In the genomic region with DNA sequence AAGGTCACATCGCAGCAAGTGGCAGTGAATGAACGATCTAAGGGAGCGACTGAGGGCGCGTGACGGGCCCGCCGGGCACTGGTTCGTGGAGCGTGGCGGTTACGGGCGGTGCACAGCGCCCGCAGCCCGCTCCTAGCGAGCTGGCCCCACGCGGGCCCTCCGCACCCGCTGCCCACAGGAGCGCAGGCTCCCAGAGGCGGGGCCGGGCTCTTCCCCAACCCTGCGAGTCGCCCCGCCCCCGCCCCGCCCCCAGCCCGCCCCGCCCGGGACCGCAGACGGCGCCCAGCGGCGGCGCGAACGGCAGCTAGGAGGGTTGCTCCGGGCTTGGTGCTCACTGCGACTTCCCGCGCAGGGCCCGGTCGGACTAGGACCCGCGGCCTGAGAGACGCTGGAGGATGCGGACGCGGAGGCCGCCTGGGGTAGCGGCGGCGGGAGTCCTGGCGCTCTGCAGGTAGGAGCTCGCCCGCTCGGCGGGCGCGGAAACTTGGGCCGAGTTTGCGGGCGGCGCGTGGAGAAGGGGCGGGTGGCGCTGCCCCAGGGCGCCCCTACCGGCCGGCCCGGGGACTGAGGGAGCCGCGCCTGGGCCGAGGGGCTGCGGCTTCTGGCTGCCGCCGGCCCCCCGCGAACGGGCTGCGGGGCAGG, we compare ENCODE assay signal across 1 cellular context.
TF ChIP-seq lines count a peak whose summit lies in the region.

C15orf39 (plus strand) TSS at position 274 of the 642 bp plus-strand sequence. CDS start 4,167 bp downstream, outside the sequence.

TF ChIP-seq in K562, 482 proteins besides CTCF, POLR2A, EP300 and RAD21 (continued from another document and continues in another):
- TF ChIP-seq, protein P1, sequence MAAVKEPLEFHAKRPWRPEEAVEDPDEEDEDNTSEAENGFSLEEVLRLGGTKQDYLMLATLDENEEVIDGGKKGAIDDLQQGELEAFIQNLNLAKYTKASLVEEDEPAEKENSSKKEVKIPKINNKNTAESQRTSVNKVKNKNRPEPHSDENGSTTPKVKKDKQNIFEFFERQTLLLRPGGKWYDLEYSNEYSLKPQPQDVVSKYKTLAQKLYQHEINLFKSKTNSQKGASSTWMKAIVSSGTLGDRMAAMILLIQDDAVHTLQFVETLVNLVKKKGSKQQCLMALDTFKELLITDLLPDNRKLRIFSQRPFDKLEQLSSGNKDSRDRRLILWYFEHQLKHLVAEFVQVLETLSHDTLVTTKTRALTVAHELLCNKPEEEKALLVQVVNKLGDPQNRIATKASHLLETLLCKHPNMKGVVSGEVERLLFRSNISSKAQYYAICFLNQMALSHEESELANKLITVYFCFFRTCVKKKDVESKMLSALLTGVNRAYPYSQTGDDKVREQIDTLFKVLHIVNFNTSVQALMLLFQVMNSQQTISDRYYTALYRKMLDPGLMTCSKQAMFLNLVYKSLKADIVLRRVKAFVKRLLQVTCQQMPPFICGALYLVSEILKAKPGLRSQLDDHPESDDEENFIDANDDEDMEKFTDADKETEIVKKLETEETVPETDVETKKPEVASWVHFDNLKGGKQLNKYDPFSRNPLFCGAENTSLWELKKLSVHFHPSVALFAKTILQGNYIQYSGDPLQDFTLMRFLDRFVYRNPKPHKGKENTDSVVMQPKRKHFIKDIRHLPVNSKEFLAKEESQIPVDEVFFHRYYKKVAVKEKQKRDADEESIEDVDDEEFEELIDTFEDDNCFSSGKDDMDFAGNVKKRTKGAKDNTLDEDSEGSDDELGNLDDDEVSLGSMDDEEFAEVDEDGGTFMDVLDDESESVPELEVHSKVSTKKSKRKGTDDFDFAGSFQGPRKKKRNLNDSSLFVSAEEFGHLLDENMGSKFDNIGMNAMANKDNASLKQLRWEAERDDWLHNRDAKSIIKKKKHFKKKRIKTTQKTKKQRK (IDR thresholded peaks at IDR 0.05; ENCODE audit: borderline replicate concordance, low read depth, low read length), result no peak
- peak; percentile 79; the same call in 1 of the 2 replicates for TF ChIP-seq E2F1 (CRISPR knock-in tag; IDR thresholded peaks at IDR 0.05)
- TF ChIP-seq VEZF1 (CRISPR knock-in tag; IDR thresholded peaks at IDR 0.05), result peak; percentile 89
- no peak for TF ChIP-seq CHD2 (IDR thresholded peaks at IDR 0.05; ENCODE audit: low read depth, low read length)
- TF ChIP-seq TBP (optimal IDR thresholded peaks at IDR 0.05; ENCODE audit: low read depth, low read length), result peak; percentile 82
- 0 out of 2 replicates have a peak, but pooled peaks have one; percentile 19 for TF ChIP-seq ZNF592 (IDR thresholded peaks at IDR 0.05)
- 0 out of 2 replicates have a peak, but pooled peaks have one; percentile 8 for TF ChIP-seq GABPB1 (CRISPR knock-in tag; IDR thresholded peaks at IDR 0.05)
- no peak for TF ChIP-seq ZNF217 (CRISPR knock-in tag; IDR thresholded peaks at IDR 0.05)
- TF ChIP-seq CEBPB (tag; IDR thresholded peaks at IDR 0.05), result no peak
- TF ChIP-seq FOXJ3 (CRISPR knock-in tag; IDR thresholded peaks at IDR 0.05), result no peak
- no peak for TF ChIP-seq ZKSCAN8 (CRISPR knock-in tag; IDR thresholded peaks at IDR 0.05)
- TF ChIP-seq, protein P2, sequence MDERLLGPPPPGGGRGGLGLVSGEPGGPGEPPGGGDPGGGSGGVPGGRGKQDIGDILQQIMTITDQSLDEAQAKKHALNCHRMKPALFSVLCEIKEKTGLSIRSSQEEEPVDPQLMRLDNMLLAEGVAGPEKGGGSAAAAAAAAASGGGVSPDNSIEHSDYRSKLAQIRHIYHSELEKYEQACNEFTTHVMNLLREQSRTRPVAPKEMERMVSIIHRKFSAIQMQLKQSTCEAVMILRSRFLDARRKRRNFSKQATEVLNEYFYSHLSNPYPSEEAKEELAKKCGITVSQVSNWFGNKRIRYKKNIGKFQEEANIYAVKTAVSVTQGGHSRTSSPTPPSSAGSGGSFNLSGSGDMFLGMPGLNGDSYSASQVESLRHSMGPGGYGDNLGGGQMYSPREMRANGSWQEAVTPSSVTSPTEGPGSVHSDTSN (CRISPR knock-in tag; IDR thresholded peaks at IDR 0.05; ENCODE audit: low read depth), result no peak
- TF ChIP-seq, protein P2 (tag; conservative IDR thresholded peaks at IDR 0.05; ENCODE audit: low read depth), result no peak
- TF ChIP-seq TAF15 (IDR thresholded peaks at IDR 0.05; ENCODE audit: low read depth, low read length), result no peak
- TF ChIP-seq SMAD4 (CRISPR knock-in tag; conservative IDR thresholded peaks at IDR 0.05), result peak; percentile 94
- TF ChIP-seq REST (CRISPR knock-in tag; IDR thresholded peaks at IDR 0.05; ENCODE audit: low read depth), result peak; percentile 62
- peak in 1 of 2 experiments; percentile 82 for TF ChIP-seq E2F6 (IDR thresholded peaks at IDR 0.05; ENCODE audit: borderline replicate concordance in 1 of 2, extremely low read depth in 1 of 2, insufficient read depth in 1 of 2, insufficient read length in 1 of 2, low read depth in 1 of 2, low read length in 1 of 2, poor library complexity in 1 of 2, severe bottlenecking in 1 of 2)
- TF ChIP-seq SLC30A9 (CRISPR knock-in tag; IDR thresholded peaks at IDR 0.05), result no peak
- peak; percentile 79 for TF ChIP-seq RBFOX2 (IDR thresholded peaks at IDR 0.05; ENCODE audit: low read depth, low read length)
- TF ChIP-seq EHMT2 (IDR thresholded peaks at IDR 0.05), result no peak
- TF ChIP-seq ZNF354B (CRISPR knock-in tag; IDR thresholded peaks at IDR 0.05), result no peak
- TF ChIP-seq BHLHE40 (IDR thresholded peaks at IDR 0.05; ENCODE audit: low read length), result peak; percentile 4; the same call in 1 of the 2 replicates
- TF ChIP-seq MTA3 (IDR thresholded peaks at IDR 0.05; ENCODE audit: borderline replicate concordance), result peak; percentile 73
- peak; percentile 72 for TF ChIP-seq SP1 (CRISPR knock-in tag; IDR thresholded peaks at IDR 0.05)
- TF ChIP-seq RB1 (IDR thresholded peaks at IDR 0.05; ENCODE audit: low read depth), result peak; percentile 98
- TF ChIP-seq CBX3 (IDR thresholded peaks at IDR 0.05; ENCODE audit: borderline replicate concordance in 1 of 2, low read length in 2 of 2), result peak in 1 of 2 experiments; percentile 28; a peak in 1 of 3 replicates
- no peak for TF ChIP-seq MCM5 (IDR thresholded peaks at IDR 0.05; ENCODE audit: low read depth)
- TF ChIP-seq HDAC1 (IDR thresholded peaks at IDR 0.05), result peak in 1 of 2 experiments; percentile 80; a peak in 2 of 4 replicates
- TF ChIP-seq TEAD4 (IDR thresholded peaks at IDR 0.05; ENCODE audit: low read length), result 0 out of 2 replicates have a peak, but pooled peaks have one; percentile 7
- TF ChIP-seq TEAD4 (CRISPR knock-in tag; IDR thresholded peaks at IDR 0.05; ENCODE audit: borderline replicate concordance), result no peak
- peak; percentile 82 for TF ChIP-seq CTBP1 (IDR thresholded peaks at IDR 0.05; ENCODE audit: borderline replicate concordance)
- peak; percentile 79 for TF ChIP-seq PHF20 (IDR thresholded peaks at IDR 0.05; ENCODE audit: partially characterized antibody)
- peak; percentile 84; the same call in 1 of the 2 replicates for TF ChIP-seq KLF13 (tag; IDR thresholded peaks at IDR 0.05; ENCODE audit: borderline replicate concordance, low read depth)
- no peak for TF ChIP-seq MEF2D (tag; conservative IDR thresholded peaks at IDR 0.05; ENCODE audit: low read depth)
- TF ChIP-seq SMARCC2 (IDR thresholded peaks at IDR 0.05; ENCODE audit: low read depth), result no peak
- TF ChIP-seq ATF7 (IDR thresholded peaks at IDR 0.05), result peak; percentile 72
- no peak for TF ChIP-seq XRCC3 (IDR thresholded peaks at IDR 0.05)
